Comparison of ENCODE assay signal across 8 cellular contexts in genomic region chr16:28180660-28181556, GRCh38. TPM values are rescaled to one million over a fixed set of nuclear protein-coding genes. Genes with fewer than 3 reads are reported as not detected.
DNase-seq lines count a peak whose midpoint lies in the region; ATAC-seq and TF ChIP-seq lines count a peak whose summit lies in the region.

No MANE protein-coding gene starts in this region.

- CTCF ChIA-PET in HEK293T (lab: Yijun Ruan, JAX) = interaction anchor here (0.6 to 0.9 kb wide), 2 partner anchors 17 to 49 kb away, joined by 3 read pairs; no protein-coding TSS in a partner anchor

- peak overlapping the region; percentile 73 for H3K27ac ChIP-seq in smooth muscle cell (ENCODE audit: low read depth)

- H3K79me2 ChIP-seq in smooth muscle cell (ENCODE audit: low read depth) = peaks cover 88% of the 10 kb centered on the region

- peak overlapping the region; percentile 62 for H3K4me2 ChIP-seq in smooth muscle cell

- no peaks in the 10 kb centered on the region for H3K9me3 ChIP-seq in smooth muscle cell (replicated peaks; ENCODE audit: low read depth)

- peaks cover 10% of the 10 kb centered on the region for H3F3A ChIP-seq in smooth muscle cell (ENCODE audit: low read depth)

- no peak overlapping the region for H3K9ac ChIP-seq in smooth muscle cell (ENCODE audit: low read depth)

- H3K4me1 ChIP-seq in smooth muscle cell (ENCODE audit: low read depth) = peaks cover 9% of the 10 kb centered on the region

- no peak overlapping the region for H2AFZ ChIP-seq in smooth muscle cell (ENCODE audit: low read depth)

- peaks cover 98% of the 10 kb centered on the region for H4K20me1 ChIP-seq in smooth muscle cell (ENCODE audit: low read depth)

- H3K4me3 ChIP-seq in smooth muscle cell = no peak overlapping the region

- POLR2A ChIA-PET in HEK293T (lab: Yijun Ruan, JAX) = no interaction called here

- no peak for TF ChIP-seq CTCF in smooth muscle cell (IDR thresholded peaks at IDR 0.05; ENCODE audit: borderline replicate concordance, insufficient read depth, poor library complexity, severe bottlenecking)

- peak; percentile 46 for DNase-seq in activated CD8-positive, alpha-beta memory T cell treated with anti-CD3 and anti-CD28 coated beads for 24 hours
- DNase-seq in activated CD8-positive, alpha-beta memory T cell treated with anti-CD3 and anti-CD28 coated beads, Interleukin-2, amount 50 U/mL, for 4 hours = no peak
- DNase-seq in SIG-M5 (lab: John Stamatoyannopoulos, UW) (peak; percentile 42), fibroblast of peridontal ligament (ENCODE audit: extremely low read depth) (peak; percentile 75), smooth muscle cell (lab: John Stamatoyannopoulos, UW; ENCODE audit: unreplicated experiment) (no peak), HCEC 1CT (no peak), HEK293T (ENCODE audit: extremely low spot score) (no peak)

- no peaks in the 10 kb centered on the region for H3K27me3 ChIP-seq in smooth muscle cell (ENCODE audit: low read depth)

- ATAC-seq in HG02642 (IDR thresholded peaks at IDR 0.05; ENCODE audit: poor library complexity, unreplicated experiment) = no peak

- H3K36me3 ChIP-seq in smooth muscle cell (ENCODE audit: low read depth) = peaks cover 3% of the 10 kb centered on the region

- WGBS in smooth muscle cell (ENCODE audit: low lambda C conversion rate) = 88% methylated on average over 9 of the region's 9 CpGs

TF ChIP-seq in HEK293T, 16 proteins besides CTCF, POLR2A, EP300 and RAD21:
- TF ChIP-seq HDGF (IDR thresholded peaks at IDR 0.05; ENCODE audit: borderline replicate concordance) = no peak
- TF ChIP-seq ZNF384 (IDR thresholded peaks at IDR 0.05) = no peak
- TF ChIP-seq NFRKB (IDR thresholded peaks at IDR 0.05) = no peak
- no peak for TF ChIP-seq LEF1 (IDR thresholded peaks at IDR 0.05; ENCODE audit: borderline replicate concordance)
- TF ChIP-seq SP1 (IDR thresholded peaks at IDR 0.05) = no peak
- TF ChIP-seq TARDBP (IDR thresholded peaks at IDR 0.05) = no peak
- no peak for TF ChIP-seq PKNOX1 (IDR thresholded peaks at IDR 0.05)
- TF ChIP-seq FOXA1 (IDR thresholded peaks at IDR 0.05) = no peak
- TF ChIP-seq FOXK2 (IDR thresholded peaks at IDR 0.05) = no peak
- no peak for TF ChIP-seq SUZ12 (IDR thresholded peaks at IDR 0.05)
- TF ChIP-seq L3MBTL2 (conservative IDR thresholded peaks at IDR 0.05) = no peak
- TF ChIP-seq ARNT (IDR thresholded peaks at IDR 0.05) = no peak
- no peak for TF ChIP-seq ELF4 (IDR thresholded peaks at IDR 0.05)
- no peak for TF ChIP-seq CTBP1 (IDR thresholded peaks at IDR 0.05; ENCODE audit: borderline replicate concordance)
- no peak for TF ChIP-seq FOXM1 (IDR thresholded peaks at IDR 0.05; ENCODE audit: borderline replicate concordance)
- no peak for TF ChIP-seq BHLHE40 (IDR thresholded peaks at IDR 0.05; ENCODE audit: borderline replicate concordance)

RNA-seq across cellular contexts. Expression of gene XPO6, which starts 30.9 kb away (rescaled TPM):
- total RNA-seq in smooth muscle cell = 49.8 and 82.1 TPM in 2 replicates
- 39.2 and 42.1 TPM in 2 replicates for polyA plus RNA-seq in smooth muscle cell

Comparison
In these comparisons a context has a peak if more than half of its experiments do, and no peak if none do; other contexts are left out.
1. DNase-seq: peak in activated CD8-positive, alpha-beta memory T cell treated with anti-CD3 and anti-CD28 coated beads for 24 hours (single experiment), SIG-M5 (single experiment) and fibroblast of peridontal ligament (single experiment); none in activated CD8-positive, alpha-beta memory T cell treated with anti-CD3 and anti-CD28 coated beads, Interleukin-2, amount 50 U/mL, for 4 hours (single experiment), smooth muscle cell (single experiment), HCEC 1CT (single experiment) and HEK293T (single experiment).